9 cellular contexts compared by ENCODE assay signal in the genomic region with DNA sequence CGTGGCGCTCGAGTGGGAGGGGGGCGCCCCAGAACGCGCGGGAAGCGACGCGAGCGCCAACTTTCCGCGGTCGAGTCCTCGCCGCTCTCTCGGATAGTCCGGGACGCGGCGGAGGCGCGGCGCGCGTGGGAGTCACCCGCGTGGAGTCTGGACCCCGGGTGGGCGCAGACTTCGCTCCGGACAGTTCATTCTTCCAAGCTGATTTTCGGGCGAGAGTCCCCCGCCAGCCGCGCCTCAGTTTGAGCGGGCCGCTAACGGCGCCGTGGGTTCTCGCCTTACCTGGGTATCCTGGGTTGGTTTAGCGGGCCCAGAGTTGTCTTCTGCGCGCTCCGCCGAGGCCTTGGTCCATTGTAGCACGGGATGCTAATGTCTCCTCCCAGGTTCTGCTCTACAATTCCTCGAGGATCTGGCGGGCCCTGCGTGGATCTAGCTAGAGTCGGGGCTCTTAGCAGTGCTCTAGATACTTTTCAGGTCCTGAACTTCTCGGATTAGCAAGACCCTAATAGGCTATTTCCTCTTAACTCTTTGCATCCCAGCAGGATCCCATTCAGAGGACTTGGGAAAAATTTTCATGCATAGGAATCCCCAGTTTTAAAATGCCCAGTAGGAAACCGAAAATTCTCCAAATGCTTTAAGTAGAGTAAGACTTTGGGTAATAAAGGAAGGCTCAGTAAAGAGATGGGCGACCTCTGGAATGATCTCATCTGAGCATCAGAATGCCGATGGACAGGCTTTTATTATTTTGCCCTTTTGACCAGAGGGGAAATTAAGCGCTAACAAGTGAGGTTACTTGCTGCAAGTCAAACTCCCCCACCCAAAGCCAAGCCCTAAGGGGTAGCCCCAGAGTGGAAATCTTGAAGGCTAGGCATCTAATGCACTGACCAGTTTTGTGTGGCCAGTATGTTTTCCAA. TPM values are rescaled to one million over a fixed set of nuclear protein-coding genes. Genes with fewer than 3 reads are reported as not detected.
DNase-seq lines count a peak whose midpoint lies in the region; ATAC-seq and TF ChIP-seq lines count a peak whose summit lies in the region.
"Had no signal": no experiment of that assay in that cellular context is flagged by ENCODE, and none has a peak within 500 bp of the region (broad histone marks: within the 10 kb centered on the region; RNA-seq: fewer than 3 reads in every experiment).

No MANE protein-coding gene starts in this region.

- H3K27me3 ChIP-seq in neural cell (ENCODE audit: insufficient read depth, low read depth, low read length), result no peaks in the 10 kb centered on the region
- no peaks in the 10 kb centered on the region for H3K27me3 ChIP-seq in Karpas-422 (ENCODE audit: low read length)

- no peak for TF ChIP-seq CTCF in fibroblast of pulmonary artery (IDR thresholded peaks at IDR 0.05; ENCODE audit: low read length, missing control alignments)
- TF ChIP-seq CTCF in neural cell (IDR thresholded peaks at IDR 0.05; ENCODE audit: poor library complexity, severe bottlenecking), result no peak

- no peaks in the 10 kb centered on the region for H3K4me1 ChIP-seq in Karpas-422 (ENCODE audit: low read length)

- H3K36me3 ChIP-seq in neural cell (ENCODE audit: insufficient read depth, low read length) (no peaks in the 10 kb centered on the region), Karpas-422 (ENCODE audit: insufficient read depth, low read length) (no peaks in the 10 kb centered on the region)

- H3K9me3 ChIP-seq in neural cell (ENCODE audit: low read length), result no peaks in the 10 kb centered on the region
- H3K9me3 ChIP-seq in Karpas-422 (ENCODE audit: low read length), result no peaks in the 10 kb centered on the region
- H3K9me3 ChIP-seq: mucosa of descending colon had no signal

- no peak for TF ChIP-seq RAD21 in neural cell (conservative IDR thresholded peaks at IDR 0.05)

- H3F3A ChIP-seq in neural cell (ENCODE audit: insufficient read depth, low read length, poor library complexity, severe bottlenecking), result peaks cover 3% of the 10 kb centered on the region

- H4K20me1 ChIP-seq in neural cell (ENCODE audit: insufficient read depth) (no peaks in the 10 kb centered on the region), Karpas-422 (ENCODE audit: insufficient read depth, low read depth, low read length) (no peaks in the 10 kb centered on the region)

- H3K4me3 ChIP-seq in fibroblast of pulmonary artery (replicated peaks; ENCODE audit: low read depth, low read length) (peak overlapping the region; percentile 88), neural cell (ENCODE audit: low read length) (peak overlapping the region; percentile 79), Karpas-422 (ENCODE audit: low read length) (no peak overlapping the region)
- H3K4me3 ChIP-seq: mucosa of descending colon had no signal

- no peak for TF ChIP-seq EP300 in neural cell (conservative IDR thresholded peaks at IDR 0.05; ENCODE audit: poor library complexity, severe bottlenecking)

- H3K4me2 ChIP-seq in neural cell (ENCODE audit: low read length) (peak overlapping the region; percentile 78), Karpas-422 (ENCODE audit: low read depth, low read length, poor library complexity, severe bottlenecking) (no peak overlapping the region)

- H3K79me2 ChIP-seq in neural cell (replicated peaks; ENCODE audit: insufficient read depth, low read length), result peaks cover 36% of the 10 kb centered on the region
- H3K79me2 ChIP-seq in Karpas-422 (ENCODE audit: low read length), result no peaks in the 10 kb centered on the region

- no peak overlapping the region for H3K27ac ChIP-seq in neural cell (ENCODE audit: low read length)
- no peak overlapping the region for H3K27ac ChIP-seq in Karpas-422 (ENCODE audit: low read length)

- H2AFZ ChIP-seq in neural cell (ENCODE audit: low read depth, low read length), result peak overlapping the region; percentile 56
- H2AFZ ChIP-seq in Karpas-422 (ENCODE audit: low read length), result no peak overlapping the region

- ATAC-seq in GM19395 (IDR thresholded peaks at IDR 0.05; ENCODE audit: unreplicated experiment), result no peak

- H3K9me2 ChIP-seq in neural cell (ENCODE audit: insufficient read depth, low read length) (no peaks in the 10 kb centered on the region), Karpas-422 (replicated peaks; ENCODE audit: insufficient read depth, low read length) (no peaks in the 10 kb centered on the region)

- DNase-seq in AG08396 (ENCODE audit: low spot score) (peak; percentile 36), HK-2 (ENCODE audit: unreplicated experiment) (peak; percentile 52), fibroblast of pulmonary artery (ENCODE audit: low read depth) (peak; percentile 45), SHP77 (lab: John Stamatoyannopoulos, UW) (no peak), Karpas-422 (no peak)
- DNase-seq in activated CD8-positive, alpha-beta memory T cell treated with anti-CD3 and anti-CD28 coated beads for 24 hours, result peak; percentile 71

- peak overlapping the region; percentile 41 for H3K9ac ChIP-seq in neural cell (ENCODE audit: low read length)
- no peak overlapping the region for H3K9ac ChIP-seq in Karpas-422 (ENCODE audit: low read length)

TF ChIP-seq in neural cell, 6 proteins besides CTCF, POLR2A, EP300 and RAD21:
- TF ChIP-seq SMC3 (conservative IDR thresholded peaks at IDR 0.05; ENCODE audit: poor library complexity) (no peak), TAF1 (IDR thresholded peaks at IDR 0.05; ENCODE audit: low read depth) (no peak), EZH2 (IDR thresholded peaks at IDR 0.05; ENCODE audit: borderline replicate concordance, insufficient read depth, low read length, poor library complexity, severe bottlenecking) (no peak), POLR2AphosphoS5 (IDR thresholded peaks at IDR 0.05) (no peak), MXI1 (conservative IDR thresholded peaks at IDR 0.05; ENCODE audit: poor library complexity, severe bottlenecking) (peak; percentile 70)
- TF ChIP-seq, protein P1, sequence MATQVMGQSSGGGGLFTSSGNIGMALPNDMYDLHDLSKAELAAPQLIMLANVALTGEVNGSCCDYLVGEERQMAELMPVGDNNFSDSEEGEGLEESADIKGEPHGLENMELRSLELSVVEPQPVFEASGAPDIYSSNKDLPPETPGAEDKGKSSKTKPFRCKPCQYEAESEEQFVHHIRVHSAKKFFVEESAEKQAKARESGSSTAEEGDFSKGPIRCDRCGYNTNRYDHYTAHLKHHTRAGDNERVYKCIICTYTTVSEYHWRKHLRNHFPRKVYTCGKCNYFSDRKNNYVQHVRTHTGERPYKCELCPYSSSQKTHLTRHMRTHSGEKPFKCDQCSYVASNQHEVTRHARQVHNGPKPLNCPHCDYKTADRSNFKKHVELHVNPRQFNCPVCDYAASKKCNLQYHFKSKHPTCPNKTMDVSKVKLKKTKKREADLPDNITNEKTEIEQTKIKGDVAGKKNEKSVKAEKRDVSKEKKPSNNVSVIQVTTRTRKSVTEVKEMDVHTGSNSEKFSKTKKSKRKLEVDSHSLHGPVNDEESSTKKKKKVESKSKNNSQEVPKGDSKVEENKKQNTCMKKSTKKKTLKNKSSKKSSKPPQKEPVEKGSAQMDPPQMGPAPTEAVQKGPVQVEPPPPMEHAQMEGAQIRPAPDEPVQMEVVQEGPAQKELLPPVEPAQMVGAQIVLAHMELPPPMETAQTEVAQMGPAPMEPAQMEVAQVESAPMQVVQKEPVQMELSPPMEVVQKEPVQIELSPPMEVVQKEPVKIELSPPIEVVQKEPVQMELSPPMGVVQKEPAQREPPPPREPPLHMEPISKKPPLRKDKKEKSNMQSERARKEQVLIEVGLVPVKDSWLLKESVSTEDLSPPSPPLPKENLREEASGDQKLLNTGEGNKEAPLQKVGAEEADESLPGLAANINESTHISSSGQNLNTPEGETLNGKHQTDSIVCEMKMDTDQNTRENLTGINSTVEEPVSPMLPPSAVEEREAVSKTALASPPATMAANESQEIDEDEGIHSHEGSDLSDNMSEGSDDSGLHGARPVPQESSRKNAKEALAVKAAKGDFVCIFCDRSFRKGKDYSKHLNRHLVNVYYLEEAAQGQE (IDR thresholded peaks at IDR 0.05; ENCODE audit: borderline replicate concordance), result no peak

RNA-seq across cellular contexts. Expression of gene GJC1, which starts 0.5 kb away (rescaled TPM):
- polyA plus RNA-seq in neural cell, result 8.0 and 9.0 TPM in 2 replicates
- 26.1 and 33.2 TPM in 2 replicates for polyA minus RNA-seq in neural cell
- total RNA-seq in Karpas-422 (2014; rRNA removed; shearing (Covaris generic); ENCODE audit: low replicate concordance), result 0.07 and 0.86 TPM in 2 replicates

RNA-seq across cellular contexts. Expression of gene HIGD1B, which starts 17.1 kb away (rescaled TPM):
- not detected in 2 replicates for polyA plus RNA-seq in neural cell
- polyA minus RNA-seq in neural cell, result not detected in 2 replicates
- total RNA-seq in Karpas-422 (2014; rRNA removed; shearing (Covaris generic); ENCODE audit: low replicate concordance), result not detected in 2 replicates

Comparison
In these comparisons a context has a peak if more than half of its experiments do, and no peak if none do; other contexts are left out.
1. DNase-seq: peak in AG08396 (single experiment), HK-2 (single experiment), activated CD8-positive, alpha-beta memory T cell treated with anti-CD3 and anti-CD28 coated beads for 24 hours (single experiment) and fibroblast of pulmonary artery (single experiment); none in SHP77 (0 of 2) and Karpas-422 (single experiment).